1 cellular context compared by ENCODE assay signal in the genomic region with DNA sequence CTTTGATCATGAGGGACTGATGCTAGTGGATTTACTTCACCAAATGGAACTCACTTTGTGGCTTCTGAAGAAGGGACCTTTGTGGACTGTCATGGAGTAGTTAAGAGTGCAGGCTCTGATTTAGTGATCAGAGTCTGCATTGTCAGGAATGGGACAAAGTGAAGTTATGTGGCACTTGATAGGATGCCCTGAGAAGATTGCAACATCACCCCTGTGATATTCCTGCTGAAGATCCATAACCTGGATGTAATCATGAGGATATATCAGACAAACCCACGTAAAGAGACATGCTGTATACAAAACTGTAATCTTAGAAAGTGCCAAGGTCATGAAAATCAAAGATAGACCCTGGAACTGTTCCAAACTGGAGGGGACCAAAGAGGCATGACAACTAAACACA.
A peak's percentile ranks its signal among the peaks of the same experiment; 100 is the strongest.
TF ChIP-seq lines count a peak whose summit lies in the region.

No MANE protein-coding gene starts in this region.

TF ChIP-seq in H1, 55 proteins besides CTCF, POLR2A, EP300 and RAD21:
- TF ChIP-seq CEBPB (IDR thresholded peaks at IDR 0.05; ENCODE audit: low read depth, low read length), result 0 out of 2 replicates have a peak, but pooled peaks have one; percentile 10
- no peak for TF ChIP-seq YY1 (IDR thresholded peaks at IDR 0.05; ENCODE audit: low read depth, low read length)
